8 cellular contexts compared by ENCODE assay signal in the genomic region with DNA sequence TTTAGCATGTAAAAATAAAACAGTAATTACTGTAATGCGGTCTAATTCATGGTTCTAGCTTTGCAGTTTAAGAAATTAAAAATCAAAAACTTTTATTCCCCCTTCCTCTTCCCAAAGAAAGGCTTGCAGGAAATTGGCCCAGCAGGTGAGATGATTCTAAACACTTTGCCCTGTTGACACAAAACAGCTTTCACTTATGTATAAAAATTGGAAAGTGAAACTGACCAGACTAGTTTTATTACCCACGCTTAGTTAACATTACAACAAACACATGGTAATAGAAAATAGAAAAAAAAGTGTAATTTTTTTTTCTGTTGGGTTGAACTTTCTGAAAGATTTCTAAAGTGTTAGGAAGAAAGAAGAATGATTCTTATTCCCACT. TPM values are rescaled to one million over a fixed set of nuclear protein-coding genes. Genes with fewer than 3 reads are reported as not detected.
DNase-seq lines count a peak whose midpoint lies in the region; ATAC-seq and TF ChIP-seq lines count a peak whose summit lies in the region.

No MANE protein-coding gene starts in this region.

- TF ChIP-seq CTCF in 22Rv1 (IDR thresholded peaks at IDR 0.05) (no peak), breast epithelium (IDR thresholded peaks at IDR 0.05) (no peak)

- H3K4me3 ChIP-seq in HUES6 (ENCODE audit: low read depth, low read length) = peak overlapping the region; percentile 95
- H3K4me3 ChIP-seq in breast epithelium = peak overlapping the region; percentile 35 to 98 (median 98)
- H3K4me3 ChIP-seq in mucosa of rectum (ENCODE audit: low read length in 2 of 2) = peak overlapping the region; percentile 84 to 88

- no peak for DNase-seq in breast epithelium (ENCODE audit: low spot score in 2 of 2)
- no peak for DNase-seq in HT-29 (ENCODE audit: low spot score)

- no peak for TF ChIP-seq POLR2A in breast epithelium (IDR thresholded peaks at IDR 0.05)

- peak overlapping the region; percentile 85 for H3K9ac ChIP-seq in HUES6 (ENCODE audit: low read length)
- H3K9ac ChIP-seq in mucosa of rectum (ENCODE audit: low read depth in 1 of 2, low read length in 2 of 2) = peak overlapping the region; percentile 68 to 83

- H3K9me3 ChIP-seq in HUES6 (ENCODE audit: control insufficient read depth, insufficient read depth, low read depth, low read length) (no peaks in the 10 kb centered on the region), breast epithelium (no peaks in the 10 kb centered on the region), mucosa of rectum (ENCODE audit: control insufficient read depth in 2 of 2, low read length in 2 of 2) (no peaks in the 10 kb centered on the region)

- peaks cover 32% of the 10 kb centered on the region for H3K4me1 ChIP-seq in HUES6 (ENCODE audit: control insufficient read depth, insufficient read depth, low read length)
- H3K4me1 ChIP-seq in breast epithelium = peaks cover 0 to 7% of the 10 kb centered on the region in 2 donors
- peaks cover 30 to 33% of the 10 kb centered on the region in 2 donors for H3K4me1 ChIP-seq in mucosa of rectum (ENCODE audit: control insufficient read depth in 2 of 2, insufficient read depth in 2 of 2, low read length in 2 of 2)

- H3K27me3 ChIP-seq in HUES6 (ENCODE audit: control insufficient read depth, insufficient read depth, low read length) = no peaks in the 10 kb centered on the region
- no peaks in the 10 kb centered on the region for H3K27me3 ChIP-seq in breast epithelium
- H3K27me3 ChIP-seq in mucosa of rectum (ENCODE audit: control insufficient read depth in 2 of 2, insufficient read depth in 2 of 2, low read length in 2 of 2) = no peaks in the 10 kb centered on the region

- intact Hi-C loops in breast epithelium (cut with DNase I; ENCODE audit: low total_unique reads) = no loop called here

- ATAC-seq in GM19452 (IDR thresholded peaks at IDR 0.05; ENCODE audit: unreplicated experiment) = no peak
- no peak for ATAC-seq in GM18867 (IDR thresholded peaks at IDR 0.05; ENCODE audit: unreplicated experiment)
- ATAC-seq in HG02642 (IDR thresholded peaks at IDR 0.05; ENCODE audit: poor library complexity, unreplicated experiment) = no peak

- no peaks in the 10 kb centered on the region for H3K36me3 ChIP-seq in HUES6 (ENCODE audit: control insufficient read depth, insufficient read depth, low read length)
- H3K36me3 ChIP-seq in breast epithelium = no peaks in the 10 kb centered on the region
- H3K36me3 ChIP-seq in mucosa of rectum (ENCODE audit: control insufficient read depth in 2 of 2, insufficient read depth in 2 of 2, low read length in 2 of 2) = no peaks in the 10 kb centered on the region

- H3K27ac ChIP-seq in 22Rv1 (peak overlapping the region; percentile 93), HUES6 (ENCODE audit: low read depth, low read length) (peak overlapping the region; percentile 94), breast epithelium (peak overlapping the region; percentile 94 to 98), mucosa of rectum (ENCODE audit: low read depth in 2 of 2, low read length in 2 of 2) (peak overlapping the region; percentile 93 to 94)

RNA-seq across cellular contexts. Expression of gene CCDC6, which starts 1.2 kb away (rescaled TPM):
- 10 to 100 TPM; 31.4 to 85.6 (median 44.9) TPM for total RNA-seq in breast epithelium
- total RNA-seq in HT-29 (2014; rRNA removed; shearing (Covaris generic)) = 15.7 and 18.5 TPM in 2 replicates
